In genomic region chr17:65694601-65695000, GRCh38 we compare ENCODE assay signal across 15 cellular contexts.
DNase-seq lines count a peak whose midpoint lies in the region; TF ChIP-seq lines count a peak whose summit lies in the region.
"Had no signal": no experiment of that assay in that cellular context is flagged by ENCODE, and none has a peak within 500 bp of the region (broad histone marks: within the 10 kb centered on the region; RNA-seq: fewer than 3 reads in every experiment).

No MANE protein-coding gene starts in this region.

- CTCF ChIA-PET in Caco-2 (lab: Charles Lee): no interaction called here
- CTCF ChIA-PET in activated naive CD4-positive, alpha-beta T cell treated with anti-CD3 and anti-CD28 coated beads, Interleukin-2, amount 10 ng/mL, durations not matched to agents 7 days and 5 days (lab: Charles Lee): no interaction called here

- DNase-seq in HCEC 1CT: peak; percentile 4
- peak; percentile 61 for DNase-seq in choroid plexus epithelial cell (ENCODE audit: low read depth)
- DNase-seq in fibroblast of the aortic adventitia (ENCODE audit: low read depth): peak; percentile 15
- DNase-seq in smooth muscle cell (lab: John Stamatoyannopoulos, UW; ENCODE audit: unreplicated experiment): no peak
- no peak for DNase-seq in Caco-2
- DNase-seq in C1 segment of cervical spinal cord (lab: John Stamatoyannopoulos, UW): no peak
- DNase-seq in activated naive CD4-positive, alpha-beta T cell treated with anti-CD3 and anti-CD28 coated beads, Interleukin-2, amount 10 ng/mL, durations not matched to agents 7 days and 5 days: no peak
- DNase-seq: CD4-positive, CD25-positive, alpha-beta regulatory T cell; DMS153; DMS79; GDM1; GOT3; H7 had no signal

- H3K36me3 Mint-ChIP-seq in Caco-2 (ENCODE audit: insufficient read depth, unreplicated experiment): no peaks in the 10 kb centered on the region
- no peaks in the 10 kb centered on the region for H3K36me3 Mint-ChIP-seq in activated naive CD4-positive, alpha-beta T cell treated with anti-CD3 and anti-CD28 coated beads, Interleukin-2, amount 10 ng/mL, durations not matched to agents 7 days and 5 days
- H3K36me3 Mint-ChIP-seq: CD4-positive, CD25-positive, alpha-beta regulatory T cell had no signal

- WGBS in smooth muscle cell (ENCODE audit: low lambda C conversion rate): 46% methylated on average over 3 of the region's 3 CpGs

- H3K9me3 Mint-ChIP-seq in Caco-2 (ENCODE audit: unreplicated experiment): peaks cover 3% of the 10 kb centered on the region
- no peaks in the 10 kb centered on the region for H3K9me3 Mint-ChIP-seq in activated naive CD4-positive, alpha-beta T cell treated with anti-CD3 and anti-CD28 coated beads, Interleukin-2, amount 10 ng/mL, durations not matched to agents 7 days and 5 days
- H3K9me3 Mint-ChIP-seq: CD4-positive, CD25-positive, alpha-beta regulatory T cell had no signal

- H3K4me2 ChIP-seq in smooth muscle cell: peak overlapping the region; percentile 47
- H3K4me2 ChIP-seq: BLaER1 treated with 17β-estradiol and CSF1 and Interleukin-3, amounts not matched to agents 10 nM and 100 nM had no signal

- no peaks in the 10 kb centered on the region for H3K27me3 Mint-ChIP-seq in Caco-2 (ENCODE audit: insufficient read depth, unreplicated experiment)
- peaks cover 7% of the 10 kb centered on the region for H3K27me3 Mint-ChIP-seq in activated naive CD4-positive, alpha-beta T cell treated with anti-CD3 and anti-CD28 coated beads, Interleukin-2, amount 10 ng/mL, durations not matched to agents 7 days and 5 days

- no peaks in the 10 kb centered on the region for H3K9me3 ChIP-seq in smooth muscle cell (replicated peaks; ENCODE audit: low read depth)
- H3K9me3 ChIP-seq in Caco-2: no peaks in the 10 kb centered on the region
- H3K9me3 ChIP-seq: BLaER1 treated with 17β-estradiol and CSF1 and Interleukin-3, amounts not matched to agents 10 nM and 100 nM had no signal

- no peak for TF ChIP-seq CTCF in choroid plexus epithelial cell (conservative IDR thresholded peaks at IDR 0.05; ENCODE audit: low read depth, low read length)
- no peak for TF ChIP-seq CTCF in fibroblast of the aortic adventitia (IDR thresholded peaks at IDR 0.05; ENCODE audit: insufficient read depth, low read length)
- TF ChIP-seq CTCF in smooth muscle cell (IDR thresholded peaks at IDR 0.05; ENCODE audit: borderline replicate concordance, insufficient read depth, poor library complexity, severe bottlenecking): no peak
- no peak for TF ChIP-seq CTCF in Caco-2 (IDR thresholded peaks at IDR 0.05; ENCODE audit: insufficient read depth in 1 of 2, low read depth in 1 of 2, low read length in 1 of 2, severe bottlenecking in 1 of 2, unreplicated experiment in 1 of 2)

- POLR2A ChIA-PET in Caco-2 (lab: Charles Lee): no interaction called here

- H3K4me1 ChIP-seq in smooth muscle cell (ENCODE audit: low read depth) (peaks cover 44% of the 10 kb centered on the region), Caco-2 (peaks cover 13% of the 10 kb centered on the region; the same call in 1 of the 2 replicates)
- H3K4me1 ChIP-seq: BLaER1 treated with 17β-estradiol and CSF1 and Interleukin-3, amounts not matched to agents 10 nM and 100 nM had no signal

- no peaks in the 10 kb centered on the region for H4K20me1 ChIP-seq in smooth muscle cell (ENCODE audit: low read depth)
- H4K20me1 ChIP-seq: BLaER1 treated with 17β-estradiol and CSF1 and Interleukin-3, amounts not matched to agents 10 nM and 100 nM had no signal

- no peak overlapping the region for H2AFZ ChIP-seq in smooth muscle cell (ENCODE audit: low read depth)

- no peak overlapping the region for H3K9ac ChIP-seq in smooth muscle cell (ENCODE audit: low read depth)
- H3K9ac ChIP-seq: BLaER1 treated with 17β-estradiol and CSF1 and Interleukin-3, amounts not matched to agents 10 nM and 100 nM had no signal

- H3K36me3 ChIP-seq in smooth muscle cell (ENCODE audit: low read depth) (no peaks in the 10 kb centered on the region), Caco-2 (ENCODE audit: control insufficient read depth, insufficient read depth, low read length) (no peaks in the 10 kb centered on the region)
- H3K36me3 ChIP-seq: BLaER1 treated with 17β-estradiol and CSF1 and Interleukin-3, amounts not matched to agents 10 nM and 100 nM had no signal

- H3K79me2 ChIP-seq in smooth muscle cell (ENCODE audit: low read depth): no peaks in the 10 kb centered on the region

- H3K27ac Mint-ChIP-seq in Caco-2 (ENCODE audit: unreplicated experiment): no peak overlapping the region
- H3K27ac Mint-ChIP-seq in activated naive CD4-positive, alpha-beta T cell treated with anti-CD3 and anti-CD28 coated beads, Interleukin-2, amount 10 ng/mL, durations not matched to agents 7 days and 5 days: no peak overlapping the region
- H3K27ac Mint-ChIP-seq: B cell had no signal

- H3K4me1 Mint-ChIP-seq in Caco-2 (ENCODE audit: low read depth, unreplicated experiment): peaks cover 26% of the 10 kb centered on the region
- H3K4me1 Mint-ChIP-seq in activated naive CD4-positive, alpha-beta T cell treated with anti-CD3 and anti-CD28 coated beads, Interleukin-2, amount 10 ng/mL, durations not matched to agents 7 days and 5 days: peaks cover 7% of the 10 kb centered on the region
- H3K4me1 Mint-ChIP-seq: B cell had no signal

- intact Hi-C loops in Caco-2 (cut with micrococcal nuclease; ENCODE audit: unreplicated experiment): loop anchor here (10.0 kb wide), 1 partner anchor 130 kb away; the partner anchor contains the start of gene AXIN2

- H3K4me3 ChIP-seq in choroid plexus epithelial cell (ENCODE audit: low read depth, low read length): no peak overlapping the region
- H3K4me3 ChIP-seq in fibroblast of the aortic adventitia (ENCODE audit: low read depth, low read length): no peak overlapping the region
- H3K4me3 ChIP-seq in smooth muscle cell: no peak overlapping the region
- H3K4me3 ChIP-seq in Caco-2 (ENCODE audit: low read depth, low read length): no peak overlapping the region
- H3K4me3 ChIP-seq: BLaER1 treated with 17β-estradiol and CSF1 and Interleukin-3, amounts not matched to agents 10 nM and 100 nM had no signal

- H3K27me3 ChIP-seq in smooth muscle cell (ENCODE audit: low read depth) (no peaks in the 10 kb centered on the region), Caco-2 (replicated peaks; ENCODE audit: control insufficient read depth, insufficient read depth, low read length) (no peaks in the 10 kb centered on the region)
- H3K27me3 ChIP-seq: BLaER1 treated with 17β-estradiol and CSF1 and Interleukin-3, amounts not matched to agents 10 nM and 100 nM had no signal

- peak overlapping the region; percentile 12 for H3K27ac ChIP-seq in smooth muscle cell (ENCODE audit: low read depth)
- H3K27ac ChIP-seq: BLaER1 treated with 17β-estradiol and CSF1 and Interleukin-3, amounts not matched to agents 10 nM and 100 nM had no signal

- no TSS peak for BruUV-seq in Caco-2 (replicated peaks; lab: Mats Ljungman, UMichigan)

- H3F3A ChIP-seq in smooth muscle cell (ENCODE audit: low read depth): peaks cover 10% of the 10 kb centered on the region

- H3K4me3 Mint-ChIP-seq in Caco-2 (ENCODE audit: unreplicated experiment): no peak overlapping the region
- no peak overlapping the region for H3K4me3 Mint-ChIP-seq in activated naive CD4-positive, alpha-beta T cell treated with anti-CD3 and anti-CD28 coated beads, Interleukin-2, amount 10 ng/mL, durations not matched to agents 7 days and 5 days
- H3K4me3 Mint-ChIP-seq: B cell; CD4-positive, CD25-positive, alpha-beta regulatory T cell had no signal

Comparison
In these comparisons a context has a peak if more than half of its experiments do, and no peak if none do; other contexts are left out.
1. DNase-seq: peak in HCEC 1CT (single experiment), choroid plexus epithelial cell (single experiment) and fibroblast of the aortic adventitia (single experiment); none in smooth muscle cell (single experiment), Caco-2 (0 of 2), C1 segment of cervical spinal cord (0 of 14) and activated naive CD4-positive, alpha-beta T cell treated with anti-CD3 and anti-CD28 coated beads, Interleukin-2, amount 10 ng/mL, durations not matched to agents 7 days and 5 days (single experiment).